Comparison of ENCODE assay signal across 8 cellular contexts in genomic region chr12:110689002-110689600, GRCh38. TPM values are rescaled to one million over a fixed set of nuclear protein-coding genes. Genes with fewer than 3 reads are reported as not detected.
DNase-seq lines count a peak whose midpoint lies in the region; ATAC-seq, FAIRE-seq and TF ChIP-seq lines count a peak whose summit lies in the region.

TSS of gene HVCN1 (minus strand) at chr12:110689115. CDS start at chr12:110683245, 5,870 bp downstream.

- H3K36me3 Mint-ChIP-seq in CD8-positive, alpha-beta memory T cell: peaks cover 2 to 11% (median 3%) of the 10 kb centered on the region in 3 donors

- no peak for TF ChIP-seq CTCF in Panc1 (IDR thresholded peaks at IDR 0.05)

- peaks cover 0 to 3% of the 10 kb centered on the region in 2 donors for H3K27me3 Mint-ChIP-seq in CD8-positive, alpha-beta memory T cell

- no TSS peak for BruUV-seq in Panc1 (replicated peaks; lab: Mats Ljungman, UMichigan)

- H3K27me3 ChIP-seq in CD8-positive, alpha-beta memory T cell (ENCODE audit: insufficient read depth, low read length, poor library complexity, severe bottlenecking): no peaks in the 10 kb centered on the region
- H3K27me3 ChIP-seq in H7 (ENCODE audit: control insufficient read depth, insufficient read depth, low read length) (peaks cover 14% of the 10 kb centered on the region), Panc1 (ENCODE audit: control insufficient read depth, insufficient read depth, low read length) (peaks cover 4% of the 10 kb centered on the region), iPS-15b (ENCODE audit: control insufficient read depth, insufficient read depth, low read length) (peaks cover 10% of the 10 kb centered on the region), small intestine (ENCODE audit: control insufficient read depth in 2 of 2, insufficient read depth in 2 of 2, low read length in 2 of 2) (no peaks in the 10 kb centered on the region)

- peak; percentile 31 to 70 (median 38) for DNase-seq in CD8-positive, alpha-beta memory T cell
- peak; percentile 98 for DNase-seq in H7
- no peak for DNase-seq in Panc1 (ENCODE audit: low read depth, low spot score)
- no peak for DNase-seq in small intestine
- no peak for DNase-seq in hippocampal formation (lab: John Stamatoyannopoulos, UW)
- DNase-seq in SIG-M5 treated with dmso at 0.1 percent for 504 hours (lab: John Stamatoyannopoulos, UW; ENCODE audit: unreplicated experiment): no peak

- intact Hi-C loops in Panc1 (cut with micrococcal nuclease; ENCODE audit: unreplicated experiment): no loop called here

- peaks cover 19% of the 10 kb centered on the region for H3K4me1 ChIP-seq in CD8-positive, alpha-beta memory T cell (ENCODE audit: insufficient read depth, low read length)
- H3K4me1 ChIP-seq in Panc1 (ENCODE audit: control insufficient read depth, insufficient read depth, low read length) (no peaks in the 10 kb centered on the region; the same call in 1 of the 2 replicates), iPS-15b (ENCODE audit: control insufficient read depth, insufficient read depth, low read length) (peaks cover 9% of the 10 kb centered on the region), small intestine (ENCODE audit: control insufficient read depth in 2 of 2, insufficient read depth in 1 of 2, low read depth in 1 of 2, low read length in 1 of 2) (no peaks in the 10 kb centered on the region)

- POLR2A ChIA-PET in CD8-positive, alpha-beta memory T cell (lab: Charles Lee): interaction anchor here (0.9 to 1.3 kb wide), 2 partner anchors 10 to 220 kb away, joined by 4 read pairs; partner anchors contain the start of gene FAM216A
- POLR2A ChIA-PET in Panc1 (lab: Charles Lee): no interaction called here

- H3K4me1 Mint-ChIP-seq in CD8-positive, alpha-beta memory T cell: peaks cover 29 to 43% (median 41%) of the 10 kb centered on the region in 3 donors

- peak within 1 kb of the TSS; percentile 66 for H3K4me3 ChIP-seq in CD8-positive, alpha-beta memory T cell (ENCODE audit: low read length)
- peak within 1 kb of the TSS; percentile 69 for H3K4me3 ChIP-seq in H7 (ENCODE audit: insufficient read depth, low read depth, low read length)
- peak within 1 kb of the TSS; percentile 32 to 47 for H3K4me3 ChIP-seq in Panc1 (ENCODE audit: low read depth in 2 of 2, low read length in 2 of 2)
- H3K4me3 ChIP-seq in iPS-15b (ENCODE audit: low read depth, low read length): peak within 1 kb of the TSS; percentile 70
- H3K4me3 ChIP-seq in small intestine (ENCODE audit: low read depth in 1 of 2, low read length in 2 of 2): peak within 1 kb of the TSS; percentile 34 to 55

- peak within 1 kb of the TSS; percentile 48 to 96 (median 86) for H3K27ac Mint-ChIP-seq in CD8-positive, alpha-beta memory T cell

- no peaks in the 10 kb centered on the region for H3K9me3 ChIP-seq in CD8-positive, alpha-beta memory T cell (ENCODE audit: low read length)
- H3K9me3 ChIP-seq in Panc1 (ENCODE audit: control insufficient read depth, insufficient read depth, low read depth, low read length): no peaks in the 10 kb centered on the region
- H3K9me3 ChIP-seq in iPS-15b (ENCODE audit: control insufficient read depth, insufficient read depth, low read length): no peaks in the 10 kb centered on the region
- no peaks in the 10 kb centered on the region for H3K9me3 ChIP-seq in small intestine (ENCODE audit: control insufficient read depth, low read depth)

- H3K9me3 Mint-ChIP-seq in CD8-positive, alpha-beta memory T cell: no peaks in the 10 kb centered on the region

- peak; percentile 82 for ATAC-seq in Panc1

- H3K4me3 Mint-ChIP-seq in CD8-positive, alpha-beta memory T cell: peak within 1 kb of the TSS; percentile 80 to 98 (median 88)

- H3K9ac ChIP-seq in iPS-15b (ENCODE audit: low read depth, low read length): peak within 1 kb of the TSS; percentile 65

- peak within 1 kb of the TSS; percentile 12 for H3K27ac ChIP-seq in CD8-positive, alpha-beta memory T cell (ENCODE audit: low read depth, low read length)
- H3K27ac ChIP-seq in Panc1 (ENCODE audit: low read length) (no peak within 1 kb of the TSS), angular gyrus (ENCODE audit: low read depth, low read length) (peak within 1 kb of the TSS; percentile 40), small intestine (ENCODE audit: low read depth in 1 of 2, low read length in 1 of 2) (peak within 1 kb of the TSS in 1 of 2 donors; percentile 83)

- CTCF ChIA-PET in CD8-positive, alpha-beta memory T cell (lab: Charles Lee): interaction anchor here (1.2 kb wide), 1 partner anchor 239 kb away, joined by 3 read pairs; the partner anchor contains the start of gene ARPC3
- CTCF ChIA-PET in Panc1 (lab: Charles Lee): no interaction called here

- 1% methylated on average over 23 to 54 of the region's 54 CpGs for WGBS in small intestine, 3 donors

- in situ Hi-C loops in Panc1 (cut with HindIII; ENCODE audit: low pct_unique_long_range_greater_than_20kb, low sequenced_read_pairs): no loop called here

- no peak for FAIRE-seq in small intestine (lab: Jason Lieb, UNC)

- no peaks in the 10 kb centered on the region for H3K36me3 ChIP-seq in CD8-positive, alpha-beta memory T cell (ENCODE audit: insufficient read depth, low read length)
- H3K36me3 ChIP-seq in H7 (replicated peaks; ENCODE audit: control insufficient read depth, insufficient read depth, low read length): no peaks in the 10 kb centered on the region
- no peaks in the 10 kb centered on the region for H3K36me3 ChIP-seq in Panc1 (ENCODE audit: control insufficient read depth, insufficient read depth, low read length)
- H3K36me3 ChIP-seq in iPS-15b (ENCODE audit: control insufficient read depth, insufficient read depth, low read length): peaks cover 3% of the 10 kb centered on the region
- H3K36me3 ChIP-seq in small intestine (ENCODE audit: control insufficient read depth in 2 of 2, insufficient read depth in 2 of 2, low read length in 2 of 2): no peaks in the 10 kb centered on the region

RNA-seq across cellular contexts. Expression of gene HVCN1, which starts in this region (rescaled TPM):
- total RNA-seq in CD8-positive, alpha-beta memory T cell: 10 to 100 TPM; 18.5 to 20.2 TPM
- 17.6 TPM for polyA plus RNA-seq in CD8-positive, alpha-beta memory T cell
- 5.8 and 6.9 TPM in 2 replicates for total RNA-seq in H7 (2014; rRNA removed; shearing (Covaris generic))
- total RNA-seq in Panc1 (2021; ENCODE audit: unreplicated experiment): 0.87 TPM
- polyA plus RNA-seq in Panc1 (2012; ENCODE audit: insufficient read length): 1.2 TPM
- polyA plus RNA-seq in small intestine: 1 to 10 TPM; 1.9 to 4.5 (median 2.5) TPM

Comparison
In these comparisons a context has a peak if more than half of its experiments do, and no peak if none do; other contexts are left out.
1. DNase-seq: peak in CD8-positive, alpha-beta memory T cell (5 of 5) and H7 (single experiment); none in Panc1 (single experiment), small intestine (single experiment), hippocampal formation (0 of 2) and SIG-M5 treated with dmso at 0.1 percent for 504 hours (single experiment).
2. Peak in every context shown above with its lines, with median percentiles within 50 percentile points of each other: H3K4me3 ChIP-seq.